ENCODE assay signal across 24 cellular contexts in the genomic region with DNA sequence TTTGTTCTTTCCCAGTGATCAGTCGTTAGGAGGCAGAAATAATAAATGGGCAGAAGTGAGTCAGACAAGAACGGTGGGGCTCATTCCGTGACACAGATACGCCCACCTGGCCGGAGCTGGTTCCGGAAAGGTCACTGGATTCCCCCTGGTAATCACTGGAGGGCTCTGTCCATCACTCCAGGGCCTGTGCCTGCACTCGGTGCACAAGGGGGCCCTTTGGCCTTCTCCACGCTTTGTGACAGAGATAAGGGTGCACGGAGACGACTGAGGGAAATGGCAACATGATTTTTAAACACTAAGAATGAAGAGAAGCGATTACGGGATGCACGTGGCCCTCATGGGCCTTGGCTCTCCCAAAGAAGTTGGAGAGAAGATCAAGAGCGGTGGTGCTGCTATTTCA.
DNase-seq lines count a peak whose midpoint lies in the region; ATAC-seq, FAIRE-seq and TF ChIP-seq lines count a peak whose summit lies in the region.
"Had no signal": no experiment of that assay in that cellular context is flagged by ENCODE, and none has a peak within 500 bp of the region (broad histone marks: within the 10 kb centered on the region; RNA-seq: fewer than 3 reads in every experiment).

No MANE protein-coding gene starts in this region.

- H3K4ac ChIP-seq in IMR-90 (ENCODE audit: low read depth, low read length) (no peak overlapping the region), neuronal stem cell (ENCODE audit: low read length) (no peak overlapping the region)

- H3K4me2 ChIP-seq in IMR-90 (ENCODE audit: low read depth, low read length) = no peak overlapping the region
- H3K4me2 ChIP-seq in K562 (ENCODE audit: insufficient read depth, low read length) = no peak overlapping the region
- no peak overlapping the region for H3K4me2 ChIP-seq in neuronal stem cell (ENCODE audit: insufficient read depth, low read length, poor library complexity, severe bottlenecking)
- H3K4me2 ChIP-seq: A549; BLaER1 treated with 17β-estradiol and CSF1 and Interleukin-3, amounts not matched to agents 10 nM and 100 nM; KMS-11 had no signal

- H2AK5ac ChIP-seq in IMR-90 (ENCODE audit: low read depth, low read length) (no peak overlapping the region), neuronal stem cell (ENCODE audit: low read depth, low read length) (no peak overlapping the region)

- H2BK120ac ChIP-seq in IMR-90 (ENCODE audit: low read depth, low read length) = no peak overlapping the region
- H2BK120ac ChIP-seq in neuronal stem cell (ENCODE audit: low read depth, low read length) = no peak overlapping the region

- H2BK5ac ChIP-seq in IMR-90 (ENCODE audit: low read depth, low read length, poor library complexity, severe bottlenecking) (no peak overlapping the region), neuronal stem cell (ENCODE audit: low read length) (no peak overlapping the region)

- ATAC-seq in IMR-90 (ENCODE audit: low read depth) = no peak
- ATAC-seq in K562 = no peak
- ATAC-seq: A549, GM12878 had no signal

- no peak overlapping the region for H3K27ac Mint-ChIP-seq in immature natural killer cell
- H3K27ac Mint-ChIP-seq: CD4-positive, alpha-beta T cell had no signal

- CTCF ChIA-PET in IMR-90 (lab: Yijun Ruan, JAX) (no interaction called here), K562 (lab: Yijun Ruan, JAX; ENCODE audit: low intra/inter-chr PET ratio) (no interaction called here)

- intact Hi-C loops in IMR-90 (cut with micrococcal nuclease) = no loop called here
- intact Hi-C loops in K562 (cut with micrococcal nuclease) = no loop called here
- intact Hi-C loops in vagina (cut with DNase I) = no loop called here
- intact Hi-C loops in cardiac septum (cut with DNase I) = no loop called here

- H3K9me3 Mint-ChIP-seq in immature natural killer cell = peaks cover 0 to 3% (median 0%) of the 10 kb centered on the region in 6 donors
- H3K9me3 Mint-ChIP-seq: CD4-positive, alpha-beta T cell had no signal

- H2AK9ac ChIP-seq in IMR-90 (replicated peaks; ENCODE audit: low read depth, low read length, poor library complexity) = no peak overlapping the region

- TF ChIP-seq CTCF in IMR-90 (conservative IDR thresholded peaks at IDR 0.05; ENCODE audit: low read depth, low read length) (no peak), K562 (IDR thresholded peaks at IDR 0.05 in 2 of 3, conservative IDR thresholded peaks at IDR 0.05 in 1 of 3; ENCODE audit: insufficient read depth in 2 of 3, low read depth in 1 of 3, low read length in 3 of 3) (no peak), vagina (IDR thresholded peaks at IDR 0.05) (no peak)

- TF ChIP-seq POLR2A in IMR-90 (IDR thresholded peaks at IDR 0.05; ENCODE audit: low read depth, low read length) (no peak), K562 (conservative IDR thresholded peaks at IDR 0.05) (no peak), vagina (IDR thresholded peaks at IDR 0.05) (no peak)

- H3K79me1 ChIP-seq in IMR-90 (ENCODE audit: low read depth in 1 of 2, low read length in 2 of 2) = no peaks in the 10 kb centered on the region
- H3K79me1 ChIP-seq in neuronal stem cell (ENCODE audit: low read depth, low read length) = no peaks in the 10 kb centered on the region

- TF ChIP-seq RAD21 in IMR-90 (IDR thresholded peaks at IDR 0.05; ENCODE audit: low read length) = no peak
- TF ChIP-seq RAD21 in K562 (CRISPR knock-in tag; conservative IDR thresholded peaks at IDR 0.05 in 1 of 2, IDR thresholded peaks at IDR 0.05 in 1 of 2) = no peak

- H2AFZ ChIP-seq in IMR-90 (replicated peaks; ENCODE audit: low read length, poor library complexity) (peak overlapping the region; percentile 1), K562 (ENCODE audit: low read depth, low read length) (no peak overlapping the region), neuronal stem cell (ENCODE audit: low read length) (no peak overlapping the region)

- H3K14ac ChIP-seq in IMR-90 (replicated peaks; ENCODE audit: low read depth, low read length) (no peak overlapping the region), neuronal stem cell (ENCODE audit: low read length) (no peak overlapping the region)

- H3K9me1 ChIP-seq in IMR-90 (ENCODE audit: insufficient read depth, low read length) (no peaks in the 10 kb centered on the region; the same call in 1 of the 2 replicates), K562 (ENCODE audit: control insufficient read depth, insufficient read depth, low read length) (no peaks in the 10 kb centered on the region)

- H4K91ac ChIP-seq in IMR-90 (ENCODE audit: insufficient read depth, low read depth, low read length) (no peak overlapping the region), neuronal stem cell (ENCODE audit: low read depth, low read length, poor library complexity) (no peak overlapping the region)

- no peaks in the 10 kb centered on the region for H3K79me2 ChIP-seq in K562 (ENCODE audit: control insufficient read depth, insufficient read depth, low read length)

- H4K20me1 ChIP-seq in IMR-90 (ENCODE audit: insufficient read depth, low read length) (no peaks in the 10 kb centered on the region; the same call in 1 of the 2 replicates), K562 (replicated peaks; ENCODE audit: control insufficient read depth, insufficient read depth, low read length) (no peaks in the 10 kb centered on the region)
- H4K20me1 ChIP-seq: BLaER1 treated with 17β-estradiol and CSF1 and Interleukin-3, amounts not matched to agents 10 nM and 100 nM had no signal

- H3K9me3 ChIP-seq in IMR-90 (ENCODE audit: control insufficient read depth, insufficient read depth, low read length) (no peaks in the 10 kb centered on the region), K562 (replicated peaks; ENCODE audit: control insufficient read depth, insufficient read depth, low read depth, low read length) (no peaks in the 10 kb centered on the region), neuronal stem cell (replicated peaks in 1 of 2; ENCODE audit: control insufficient read depth in 2 of 2, insufficient read depth in 1 of 2, low read depth in 1 of 2, low read length in 2 of 2) (no peaks in the 10 kb centered on the region), vagina (no peaks in the 10 kb centered on the region)
- H3K9me3 ChIP-seq: A549; BLaER1 treated with 17β-estradiol and CSF1 and Interleukin-3, amounts not matched to agents 10 nM and 100 nM; SJSA1 had no signal

- POLR2A ChIA-PET in IMR-90 (lab: Charles Lee; ENCODE audit: unreplicated experiment) = no interaction called here
- POLR2A ChIA-PET in K562 (lab: Yijun Ruan, JAX) = interaction anchor here (0.8 kb wide), 1 partner anchor 716 kb away, joined by 3 read pairs; no protein-coding TSS in a partner anchor

- peak overlapping the region in 1 of 5 donors; percentile 33 for H3K4me3 Mint-ChIP-seq in immature natural killer cell
- H3K4me3 Mint-ChIP-seq: CD4-positive, alpha-beta T cell had no signal

- dilution Hi-C loops in IMR-90 (cut with HindIII; ENCODE audit: low sequenced_read_pairs, unreplicated experiment) = no loop called here

- peaks cover 16 to 19% of the 10 kb centered on the region in 2 donors for H3K4me1 Mint-ChIP-seq in immature natural killer cell

- peaks cover 2% of the 10 kb centered on the region; the same call in 1 of the 2 replicates for H3K4me1 ChIP-seq in IMR-90 (ENCODE audit: control insufficient read depth, insufficient read depth, low read length)
- 0 out of 5 replicates have a peak, but pooled peaks cover 0 to 4% of the 10 kb centered on the region in 2 experiments for H3K4me1 ChIP-seq in K562 (replicated peaks in 1 of 2; ENCODE audit: control insufficient read depth in 2 of 2, insufficient read depth in 2 of 2, low read length in 2 of 2)
- H3K4me1 ChIP-seq in neuronal stem cell (ENCODE audit: control insufficient read depth in 2 of 2, insufficient read depth in 1 of 2, low read depth in 1 of 2, low read length in 2 of 2) = peaks cover 0 to 2% of the 10 kb centered on the region in 2 donors
- H3K4me1 ChIP-seq in vagina = no peaks in the 10 kb centered on the region
- H3K4me1 ChIP-seq: A549; BLaER1 treated with 17β-estradiol and CSF1 and Interleukin-3, amounts not matched to agents 10 nM and 100 nM; SJSA1 had no signal

- no peak overlapping the region for H3K4me3 ChIP-seq in IMR-90 (ENCODE audit: insufficient read depth, low read depth, low read length)
- no peak overlapping the region for H3K4me3 ChIP-seq in K562
- H3K4me3 ChIP-seq in neuronal stem cell (ENCODE audit: low read length in 2 of 2) = no peak overlapping the region
- H3K4me3 ChIP-seq in vagina = no peak overlapping the region
- H3K4me3 ChIP-seq: A549; BLaER1 treated with 17β-estradiol and CSF1 and Interleukin-3, amounts not matched to agents 10 nM and 100 nM; GM12878; SJSA1 had no signal

- no peak overlapping the region for H2BK20ac ChIP-seq in IMR-90 (ENCODE audit: low read depth, low read length)

- no peaks in the 10 kb centered on the region for H3K36me3 ChIP-seq in IMR-90 (ENCODE audit: control insufficient read depth, insufficient read depth, low read length)
- H3K36me3 ChIP-seq in K562 (ENCODE audit: control insufficient read depth, insufficient read depth, low read length) = no peaks in the 10 kb centered on the region
- no peaks in the 10 kb centered on the region for H3K36me3 ChIP-seq in neuronal stem cell (replicated peaks in 1 of 2; ENCODE audit: control insufficient read depth in 2 of 2, insufficient read depth in 2 of 2, low read length in 2 of 2)
- H3K36me3 ChIP-seq in vagina = no peaks in the 10 kb centered on the region
- H3K36me3 ChIP-seq: BLaER1 treated with 17β-estradiol and CSF1 and Interleukin-3, amounts not matched to agents 10 nM and 100 nM; SJSA1 had no signal

- H3K9ac ChIP-seq in IMR-90 (ENCODE audit: low read depth, low read length) (no peak overlapping the region), K562 (ENCODE audit: insufficient read depth in 1 of 2, low read depth in 2 of 2, low read length in 2 of 2) (no peak overlapping the region), neuronal stem cell (ENCODE audit: low read depth, low read length, poor library complexity) (no peak overlapping the region)
- H3K9ac ChIP-seq: BLaER1 treated with 17β-estradiol and CSF1 and Interleukin-3, amounts not matched to agents 10 nM and 100 nM; KMS-11 had no signal

- in situ Hi-C loops in IMR-90 (cut with MboI; ENCODE audit: low sequenced_read_pairs) (no loop called here), K562 (cut with MboI) (no loop called here)

- no TSS peak for BruUV-seq in IMR-90 (replicated peaks; lab: Mats Ljungman, UMichigan)
- BruUV-seq in K562 (replicated peaks; lab: Mats Ljungman, UMichigan) = no TSS peak

- no peak overlapping the region for H2BK15ac ChIP-seq in IMR-90 (ENCODE audit: low read depth, low read length)
- H2BK15ac ChIP-seq in neuronal stem cell (ENCODE audit: low read length) = no peak overlapping the region

- H4K8ac ChIP-seq in IMR-90 (ENCODE audit: low read depth in 2 of 2, low read length in 2 of 2) (no peak overlapping the region), neuronal stem cell (ENCODE audit: low read depth, low read length) (no peak overlapping the region)

- WGBS in IMR-90 (ENCODE audit: extremely low coverage in 2 of 2, insufficient read length in 1 of 2), 2 experiments = 72% methylated on average over 10 of the region's 14 CpGs; no CpG with 5 or more reads in 1 of the 2 experiments
- 2% methylated on average over 9 of the region's 14 CpGs for WGBS in K562 (ENCODE audit: insufficient coverage, low coverage, missing lambda C conversion rate)
- WGBS in neuronal stem cell (ENCODE audit: extremely low coverage in 2 of 2, insufficient read length in 2 of 2, insufficient replicate concordance in 1 of 2), 2 donors = no CpG with 5 or more reads among the region's 14 CpGs

- H3K18ac ChIP-seq in IMR-90 (ENCODE audit: low read depth, low read length) (no peak overlapping the region), neuronal stem cell (ENCODE audit: low read length) (peak overlapping the region; percentile 23)

- no peak overlapping the region for H2BK12ac ChIP-seq in neuronal stem cell (ENCODE audit: low read length)

- H3K27me3 ChIP-seq in IMR-90 (ENCODE audit: control insufficient read depth, insufficient read depth, low read length) = peaks cover 22% of the 10 kb centered on the region
- peaks cover 0 to 42% of the 10 kb centered on the region in 2 experiments; a peak in 4 of 5 replicates for H3K27me3 ChIP-seq in K562 (ENCODE audit: control insufficient read depth in 2 of 2, insufficient read depth in 2 of 2, low read length in 2 of 2)
- H3K27me3 ChIP-seq in neuronal stem cell (ENCODE audit: control insufficient read depth in 3 of 3, insufficient read depth in 3 of 3, low read depth in 1 of 3, low read length in 3 of 3) = peaks cover 0 to 3% (median 0%) of the 10 kb centered on the region in 3 experiments
- no peaks in the 10 kb centered on the region for H3K27me3 ChIP-seq in vagina
- H3K27me3 ChIP-seq: BLaER1 treated with 17β-estradiol and CSF1 and Interleukin-3, amounts not matched to agents 10 nM and 100 nM; SJSA1 had no signal

- no peak overlapping the region for H3K23ac ChIP-seq in IMR-90 (ENCODE audit: low read depth, low read length)
- no peak overlapping the region for H3K23ac ChIP-seq in neuronal stem cell (ENCODE audit: low read depth, low read length, poor library complexity)

- no peak overlapping the region for H4K5ac ChIP-seq in IMR-90 (ENCODE audit: low read depth, low read length)

- no peak for TF ChIP-seq EP300 in K562 (IDR thresholded peaks at IDR 0.05; ENCODE audit: low read length)

- peaks cover 0 to 8% (median 4%) of the 10 kb centered on the region in 3 donors for H3K27me3 Mint-ChIP-seq in immature natural killer cell (ENCODE audit: low read depth in 3 of 3)
- H3K27me3 Mint-ChIP-seq: CD4-positive, alpha-beta T cell had no signal

- DNase-seq in IMR-90 = no peak
- DNase-seq in K562 (ENCODE audit: extremely low read depth in 1 of 4, low spot score in 3 of 4) = no peak
- DNase-seq in neuronal stem cell (ENCODE audit: low spot score) = no peak
- peak; percentile 32 to 46 for DNase-seq in vagina (ENCODE audit: extremely low spot score in 2 of 2)
- no peak for DNase-seq in cardiac septum (ENCODE audit: low spot score)
- no peak for DNase-seq in immature natural killer cell
- DNase-seq in midbrain (lab: John Stamatoyannopoulos, UW) = no peak
- DNase-seq: AML-193; CD4-positive, alpha-beta T cell; DMS79; EL; GDM1; GOT3; HCEC 1CT; MM.1S; NCI-H2029 treated with DMSO at 0.1 percent for 48 hours; NCI-H446 treated with DMSO at 0.1 percent for 48 hours; Right ventricle myocardium superior; RPMI8226 had no signal

- FAIRE-seq in K562 (lab: Jason Lieb, UNC) = no peak
- FAIRE-seq: A549, GM12878 had no signal

- H3K36me3 Mint-ChIP-seq in immature natural killer cell = peaks cover 0 to 2% (median 0%) of the 10 kb centered on the region in 3 donors

- no peak overlapping the region for H3K56ac ChIP-seq in IMR-90 (ENCODE audit: extremely low read depth, insufficient read depth, low read length)

- no peak overlapping the region for H3K27ac ChIP-seq in IMR-90 (ENCODE audit: insufficient read depth, low read length)
- H3K27ac ChIP-seq in K562 (ENCODE audit: extremely low read depth, low read depth, low read length) = no peak overlapping the region
- no peak overlapping the region for H3K27ac ChIP-seq in neuronal stem cell (replicated peaks; ENCODE audit: low read length)
- no peak overlapping the region for H3K27ac ChIP-seq in vagina
- H3K27ac ChIP-seq: A549; BLaER1 treated with 17β-estradiol and CSF1 and Interleukin-3, amounts not matched to agents 10 nM and 100 nM; KMS-11; SJSA1 had no signal

Comparison
In these comparisons a context has a peak if more than half of its experiments do, and no peak if none do; other contexts are left out.
1. DNase-seq: peak in vagina (2 of 2); none in IMR-90 (single experiment), K562 (0 of 4), neuronal stem cell (single experiment), cardiac septum (single experiment), immature natural killer cell (0 of 3) and midbrain (single experiment).